ENCODE assay signal across 2 cellular contexts in the genomic region with DNA sequence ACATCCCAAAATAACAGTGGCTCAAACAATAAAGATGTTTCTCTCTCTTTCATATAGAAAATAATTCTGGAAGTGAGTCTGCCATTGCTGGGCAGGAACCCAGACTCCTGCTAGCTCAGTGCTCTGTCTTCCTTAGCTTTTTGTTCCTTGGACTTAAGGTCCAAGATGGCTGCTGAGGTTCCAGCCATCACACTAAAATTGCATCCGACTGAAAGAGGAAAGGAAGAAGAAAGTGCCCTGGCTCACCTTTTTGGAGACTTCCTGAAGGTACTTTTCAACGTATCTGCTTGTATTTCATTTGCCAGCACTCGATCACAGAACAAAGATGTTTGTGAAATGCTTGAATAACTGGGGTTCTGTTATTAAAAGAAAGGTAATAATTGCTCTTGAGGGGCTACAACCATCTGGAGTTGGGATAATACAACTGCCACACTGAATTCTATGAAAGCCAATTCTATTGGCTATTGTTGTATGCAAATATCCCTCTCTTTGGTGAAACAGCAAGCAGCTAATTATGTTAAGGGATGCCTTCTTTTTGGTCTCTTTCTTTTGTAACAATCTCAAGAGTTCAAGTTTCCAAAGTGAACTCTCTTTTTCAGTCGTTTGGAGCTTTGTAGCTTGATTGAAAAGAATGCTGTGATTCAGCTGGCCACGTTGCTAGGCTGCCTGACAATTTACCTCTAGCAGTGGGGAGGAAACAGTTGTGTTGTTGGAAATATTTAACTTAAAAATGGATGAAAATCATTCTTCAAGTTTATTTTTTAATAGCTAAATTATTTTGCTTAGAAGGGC.
TF ChIP-seq lines count a peak whose summit lies in the region.

No MANE protein-coding gene starts in this region.

TF ChIP-seq in A549, 52 proteins besides CTCF, POLR2A, EP300 and RAD21:
- TF ChIP-seq POLR2AphosphoS2 (conservative IDR thresholded peaks at IDR 0.05; ENCODE audit: low read length) = no peak
- no peak for TF ChIP-seq KDM1A (IDR thresholded peaks at IDR 0.05; ENCODE audit: low read depth)
- no peak for TF ChIP-seq SMC3 (IDR thresholded peaks at IDR 0.05)
TF ChIP-seq in A549: peak in this region for 0.

TF ChIP-seq in endothelial cell of umbilical vein, 7 proteins besides CTCF, POLR2A, EP300 and RAD21:
- TF ChIP-seq POLR2AphosphoS5 (IDR thresholded peaks at IDR 0.05; ENCODE audit: insufficient read depth, low read depth, low read length) (no peak), FOS (IDR thresholded peaks at IDR 0.05; ENCODE audit: borderline replicate concordance, insufficient read depth, low read length) (no peak), EZH2 (IDR thresholded peaks at IDR 0.05; ENCODE audit: borderline replicate concordance, low read depth, low read length, severe bottlenecking) (no peak), GATA2 (IDR thresholded peaks at IDR 0.05; ENCODE audit: insufficient read depth, insufficient read length, low read depth, low read length) (no peak), JUN (IDR thresholded peaks at IDR 0.05; ENCODE audit: borderline replicate concordance, insufficient read depth, insufficient read length, low read depth) (no peak), MYC (IDR thresholded peaks at IDR 0.05; ENCODE audit: low read depth, low read length) (no peak)
- TF ChIP-seq, protein P1, sequence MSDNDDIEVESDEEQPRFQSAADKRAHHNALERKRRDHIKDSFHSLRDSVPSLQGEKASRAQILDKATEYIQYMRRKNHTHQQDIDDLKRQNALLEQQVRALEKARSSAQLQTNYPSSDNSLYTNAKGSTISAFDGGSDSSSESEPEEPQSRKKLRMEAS (IDR thresholded peaks at IDR 0.05; ENCODE audit: insufficient read depth, insufficient read length) = no peak
